In the genomic region with DNA sequence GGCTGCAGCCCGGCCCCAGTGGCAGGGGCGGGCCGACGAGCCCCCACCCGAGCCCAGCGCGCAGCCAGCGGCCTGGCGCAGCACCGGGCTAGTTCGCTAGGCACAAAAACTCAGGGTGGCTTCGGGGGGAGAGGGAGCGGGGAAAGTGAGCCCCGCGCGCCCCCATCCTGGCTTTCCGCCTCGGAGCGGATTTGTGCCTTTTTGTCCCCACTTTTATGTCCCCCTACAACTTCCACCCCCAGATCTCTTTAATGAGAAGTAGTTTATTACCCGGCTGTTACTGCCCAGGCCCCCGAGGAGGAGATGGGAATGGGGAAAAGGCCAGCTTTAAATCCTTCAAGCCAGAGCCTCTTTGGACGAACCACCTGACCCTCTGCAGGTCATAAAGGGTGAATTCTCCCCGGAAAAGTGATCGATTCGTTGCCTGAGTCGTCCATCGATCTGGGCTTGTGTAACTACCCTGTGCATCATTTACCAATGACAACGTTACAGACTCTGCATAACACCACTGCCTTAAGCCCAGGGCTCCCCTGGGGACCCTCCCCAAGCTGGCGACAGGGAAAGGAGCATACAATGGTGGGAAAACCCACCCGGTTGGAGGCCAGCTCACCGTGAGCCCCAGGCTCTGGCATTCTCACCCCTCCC, we compare ENCODE assay signal across 1 cellular context.
A peak's percentile ranks its signal among the peaks of the same experiment; 100 is the strongest.
TF ChIP-seq lines count a peak whose summit lies in the region.

No MANE protein-coding gene starts in this region.

TF ChIP-seq in HepG2, 621 proteins besides CTCF, POLR2A, EP300 and RAD21 (continued from another document and continues in another):
- no peak for TF ChIP-seq CENPT (CRISPR knock-in tag; IDR thresholded peaks at IDR 0.05; ENCODE audit: low read depth)
- TF ChIP-seq FOXC1 (CRISPR knock-in tag; IDR thresholded peaks at IDR 0.05; ENCODE audit: borderline replicate concordance) = no peak
- TF ChIP-seq DDIT3 (CRISPR knock-in tag; IDR thresholded peaks at IDR 0.05) = no peak
- TF ChIP-seq BRCA1 (CRISPR knock-in tag; IDR thresholded peaks at IDR 0.05) = no peak
- TF ChIP-seq, protein P1, sequence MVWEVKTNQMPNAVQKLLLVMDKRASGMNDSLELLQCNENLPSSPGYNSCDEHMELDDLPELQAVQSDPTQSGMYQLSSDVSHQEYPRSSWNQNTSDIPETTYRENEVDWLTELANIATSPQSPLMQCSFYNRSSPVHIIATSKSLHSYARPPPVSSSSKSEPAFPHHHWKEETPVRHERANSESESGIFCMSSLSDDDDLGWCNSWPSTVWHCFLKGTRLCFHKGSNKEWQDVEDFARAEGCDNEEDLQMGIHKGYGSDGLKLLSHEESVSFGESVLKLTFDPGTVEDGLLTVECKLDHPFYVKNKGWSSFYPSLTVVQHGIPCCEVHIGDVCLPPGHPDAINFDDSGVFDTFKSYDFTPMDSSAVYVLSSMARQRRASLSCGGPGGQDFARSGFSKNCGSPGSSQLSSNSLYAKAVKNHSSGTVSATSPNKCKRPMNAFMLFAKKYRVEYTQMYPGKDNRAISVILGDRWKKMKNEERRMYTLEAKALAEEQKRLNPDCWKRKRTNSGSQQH (CRISPR knock-in tag; IDR thresholded peaks at IDR 0.05; ENCODE audit: low read depth) = peak; percentile 90
- TF ChIP-seq HMGXB4 (CRISPR knock-in tag; IDR thresholded peaks at IDR 0.05; ENCODE audit: borderline replicate concordance in 1 of 2, low read depth in 1 of 2) = peak in 1 of 2 experiments; percentile 43; a peak in 2 of 4 replicates
- peak; percentile 45 for TF ChIP-seq IKZF4 (CRISPR knock-in tag; IDR thresholded peaks at IDR 0.05; ENCODE audit: borderline replicate concordance, low read depth, not compliant biosample characterization)
- TF ChIP-seq THRA (CRISPR knock-in tag; IDR thresholded peaks at IDR 0.05; ENCODE audit: borderline replicate concordance) = peak; percentile 86; the same call in 1 of the 2 replicates
- TF ChIP-seq ZNF770 (CRISPR knock-in tag; IDR thresholded peaks at IDR 0.05) = peak; percentile 39; the same call in 1 of the 2 replicates
- peak; percentile 62; the same call in 1 of the 2 replicates for TF ChIP-seq ZNF292 (CRISPR knock-in tag; IDR thresholded peaks at IDR 0.05; ENCODE audit: borderline replicate concordance, low read depth)
- no peak for TF ChIP-seq ATF7-NPFF (CRISPR knock-in tag; IDR thresholded peaks at IDR 0.05; ENCODE audit: low read depth)
- no peak for TF ChIP-seq BATF2 (CRISPR knock-in tag; IDR thresholded peaks at IDR 0.05)
- peak; percentile 82; the same call in 1 of the 2 replicates for TF ChIP-seq ARID4A (CRISPR knock-in tag; IDR thresholded peaks at IDR 0.05; ENCODE audit: borderline replicate concordance)
- no peak for TF ChIP-seq MED8 (CRISPR knock-in tag; IDR thresholded peaks at IDR 0.05; ENCODE audit: insufficient replicate concordance)
- TF ChIP-seq, protein P2, sequence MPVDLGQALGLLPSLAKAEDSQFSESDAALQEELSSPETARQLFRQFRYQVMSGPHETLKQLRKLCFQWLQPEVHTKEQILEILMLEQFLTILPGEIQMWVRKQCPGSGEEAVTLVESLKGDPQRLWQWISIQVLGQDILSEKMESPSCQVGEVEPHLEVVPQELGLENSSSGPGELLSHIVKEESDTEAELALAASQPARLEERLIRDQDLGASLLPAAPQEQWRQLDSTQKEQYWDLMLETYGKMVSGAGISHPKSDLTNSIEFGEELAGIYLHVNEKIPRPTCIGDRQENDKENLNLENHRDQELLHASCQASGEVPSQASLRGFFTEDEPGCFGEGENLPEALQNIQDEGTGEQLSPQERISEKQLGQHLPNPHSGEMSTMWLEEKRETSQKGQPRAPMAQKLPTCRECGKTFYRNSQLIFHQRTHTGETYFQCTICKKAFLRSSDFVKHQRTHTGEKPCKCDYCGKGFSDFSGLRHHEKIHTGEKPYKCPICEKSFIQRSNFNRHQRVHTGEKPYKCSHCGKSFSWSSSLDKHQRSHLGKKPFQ (CRISPR knock-in tag; IDR thresholded peaks at IDR 0.05; ENCODE audit: insufficient replicate concordance) = no peak
- 0 out of 2 replicates have a peak, but pooled peaks have one; percentile 74 for TF ChIP-seq ZNF816 (CRISPR knock-in tag; IDR thresholded peaks at IDR 0.05; ENCODE audit: borderline replicate concordance)
- TF ChIP-seq ELF1 (CRISPR knock-in tag; IDR thresholded peaks at IDR 0.05) = no peak
- TF ChIP-seq NCOA2 (CRISPR knock-in tag; IDR thresholded peaks at IDR 0.05) = peak; percentile 73; the same call in 1 of the 2 replicates
- TF ChIP-seq FOSL2 (CRISPR knock-in tag; IDR thresholded peaks at IDR 0.05) = peak; percentile 82
- no peak for TF ChIP-seq ZBTB7B (CRISPR knock-in tag; IDR thresholded peaks at IDR 0.05)
- no peak for TF ChIP-seq HES4 (CRISPR knock-in tag; IDR thresholded peaks at IDR 0.05; ENCODE audit: borderline replicate concordance)
- TF ChIP-seq, protein P3, sequence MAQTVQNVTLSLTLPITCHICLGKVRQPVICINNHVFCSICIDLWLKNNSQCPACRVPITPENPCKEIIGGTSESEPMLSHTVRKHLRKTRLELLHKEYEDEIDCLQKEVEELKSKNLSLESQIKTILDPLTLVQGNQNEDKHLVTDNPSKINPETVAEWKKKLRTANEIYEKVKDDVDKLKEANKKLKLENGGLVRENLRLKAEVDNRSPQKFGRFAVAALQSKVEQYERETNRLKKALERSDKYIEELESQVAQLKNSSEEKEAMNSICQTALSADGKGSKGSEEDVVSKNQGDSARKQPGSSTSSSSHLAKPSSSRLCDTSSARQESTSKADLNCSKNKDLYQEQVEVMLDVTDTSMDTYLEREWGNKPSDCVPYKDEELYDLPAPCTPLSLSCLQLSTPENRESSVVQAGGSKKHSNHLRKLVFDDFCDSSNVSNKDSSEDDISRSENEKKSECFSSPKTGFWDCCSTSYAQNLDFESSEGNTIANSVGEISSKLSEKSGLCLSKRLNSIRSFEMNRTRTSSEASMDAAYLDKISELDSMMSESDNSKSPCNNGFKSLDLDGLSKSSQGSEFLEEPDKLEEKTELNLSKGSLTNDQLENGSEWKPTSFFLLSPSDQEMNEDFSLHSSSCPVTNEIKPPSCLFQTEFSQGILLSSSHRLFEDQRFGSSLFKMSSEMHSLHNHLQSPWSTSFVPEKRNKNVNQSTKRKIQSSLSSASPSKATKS (CRISPR knock-in tag; IDR thresholded peaks at IDR 0.05) = 0 out of 2 replicates have a peak, but pooled peaks have one; percentile 33
- no peak for TF ChIP-seq CBFB (CRISPR knock-in tag; IDR thresholded peaks at IDR 0.05)
- TF ChIP-seq ZNF251 (CRISPR knock-in tag; IDR thresholded peaks at IDR 0.05) = no peak
- TF ChIP-seq ZNF574 (CRISPR knock-in tag; IDR thresholded peaks at IDR 0.05) = peak; percentile 62
- no peak for TF ChIP-seq TFDP2 (CRISPR knock-in tag; IDR thresholded peaks at IDR 0.05)
